8 cellular contexts compared by ENCODE assay signal in the genomic region with DNA sequence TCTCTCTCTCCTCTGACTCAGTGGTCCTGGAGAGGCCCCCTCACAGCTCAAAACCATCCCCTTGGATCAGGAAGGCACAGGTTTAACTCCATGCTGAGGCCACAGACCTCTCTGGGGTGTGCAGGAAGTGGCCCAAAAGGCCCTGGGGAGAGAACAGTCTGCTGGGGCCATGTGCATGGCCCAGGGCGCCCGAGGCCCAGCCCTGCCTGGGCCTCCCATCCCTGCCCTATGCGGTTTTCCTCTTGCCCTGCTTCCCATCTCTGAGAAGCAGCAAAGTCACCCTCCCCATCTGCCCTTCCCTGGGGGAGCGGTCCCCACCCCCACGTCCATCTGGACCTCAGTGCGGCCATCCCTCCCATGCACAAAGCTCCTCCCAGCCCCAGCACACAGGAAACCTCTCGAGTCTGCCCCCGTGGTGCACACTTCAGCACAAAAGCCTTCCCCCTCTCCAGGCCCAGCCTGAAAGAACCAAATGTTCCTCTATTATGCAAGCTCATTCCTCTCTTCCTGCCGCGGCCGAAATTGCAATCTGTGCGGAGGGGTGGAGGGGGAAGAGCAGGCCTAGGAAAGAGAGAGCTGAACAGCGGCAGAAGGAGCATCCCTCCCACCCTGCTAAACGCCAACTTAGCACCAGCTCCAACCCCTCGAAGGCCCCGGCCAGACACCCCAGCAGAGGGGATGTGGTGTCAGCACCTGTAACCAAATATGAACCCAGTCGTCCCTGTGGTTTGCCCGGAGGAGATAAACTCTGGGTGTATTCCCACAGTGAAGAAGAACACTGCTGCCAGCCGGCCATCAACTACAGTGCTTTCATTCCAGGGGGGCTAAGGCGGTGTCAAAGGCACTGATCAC.
DNase-seq lines count a peak whose midpoint lies in the region; ATAC-seq and TF ChIP-seq lines count a peak whose summit lies in the region.

No MANE protein-coding gene starts in this region.

- peaks cover 2% of the 10 kb centered on the region for H3K36me3 Mint-ChIP-seq in activated CD4-positive, alpha-beta T cell treated with anti-CD3 and anti-CD28 coated beads for 36 hours (ENCODE audit: low read depth)

- H3K4me1 ChIP-seq in testis, result peaks cover 32% of the 10 kb centered on the region

- no peaks in the 10 kb centered on the region for H3K9me3 ChIP-seq in testis

- no peak overlapping the region for H3K4me3 ChIP-seq in lower leg skin (ENCODE audit: low read depth, poor library complexity, severe bottlenecking)
- H3K4me3 ChIP-seq in testis, result no peak overlapping the region

- no peaks in the 10 kb centered on the region for H3K36me3 ChIP-seq in testis (ENCODE audit: low read depth, missing control alignments)

- H3K4me3 Mint-ChIP-seq in activated CD4-positive, alpha-beta T cell treated with anti-CD3 and anti-CD28 coated beads for 36 hours, result no peak overlapping the region

- 42 to 51% methylated on average over 20 of the region's 20 CpGs for WGBS in lower leg skin, 2 donors
- 44 to 45% methylated on average over 19 to 20 of the region's 20 CpGs for WGBS in testis, 2 donors

- ATAC-seq in activated CD4-positive, alpha-beta T cell treated with anti-CD3 and anti-CD28 coated beads for 36 hours, result peak; percentile 33
- no peak for ATAC-seq in GM21515 (IDR thresholded peaks at IDR 0.05; ENCODE audit: unreplicated experiment)

- TF ChIP-seq POLR2A in lower leg skin (IDR thresholded peaks at IDR 0.05) (no peak), testis (IDR thresholded peaks at IDR 0.05) (no peak)

- peaks cover 19% of the 10 kb centered on the region for H3K27me3 Mint-ChIP-seq in activated CD4-positive, alpha-beta T cell treated with anti-CD3 and anti-CD28 coated beads for 36 hours

- POLR2A ChIA-PET in activated CD4-positive, alpha-beta T cell treated with anti-CD3 and anti-CD28 coated beads for 36 hours (lab: Charles Lee), result interaction anchor here (0.7 kb wide), 1 partner anchor 691 kb away, joined by 5 read pairs; no protein-coding TSS in a partner anchor

- intact Hi-C loops in activated CD4-positive, alpha-beta T cell treated with anti-CD3 and anti-CD28 coated beads for 36 hours (cut with DNase I, micrococcal nuclease), result no loop called here
- intact Hi-C loops in lower leg skin (cut with DNase I; ENCODE audit: low total_unique reads), result no loop called here
- intact Hi-C loops in testis (cut with DNase I; ENCODE audit: low total_unique reads), result no loop called here

- no peak for DNase-seq in activated CD4-positive, alpha-beta T cell treated with anti-CD3 and anti-CD28 coated beads for 36 hours
- DNase-seq in activated CD4-positive, alpha-beta T cell treated with anti-CD3 and anti-CD28 coated beads for 1 hour, result no peak
- DNase-seq in NCI-H524 (lab: John Stamatoyannopoulos, UW) (peak; percentile 98 to 99), cerebellar cortex (ENCODE audit: low spot score) (peak; percentile 98), lower leg skin (ENCODE audit: low spot score in 2 of 2) (peak; percentile 85 to 96), testis (peak; percentile 88), NCI-H2029 treated with DMSO at 0.1 percent for 48 hours (lab: John Stamatoyannopoulos, UW) (no peak)

- CTCF ChIA-PET in activated CD4-positive, alpha-beta T cell treated with anti-CD3 and anti-CD28 coated beads for 36 hours (lab: Charles Lee), result interaction anchor here (1.3 kb wide), 1 partner anchor 17 kb away, joined by 4 read pairs; no protein-coding TSS in a partner anchor

- no peaks in the 10 kb centered on the region for H3K27me3 ChIP-seq in testis

- TF ChIP-seq CTCF in lower leg skin (IDR thresholded peaks at IDR 0.05) (no peak), testis (IDR thresholded peaks at IDR 0.05) (no peak)

- peak overlapping the region; percentile 14 to 82 for H3K27ac ChIP-seq in testis

- peaks cover 7% of the 10 kb centered on the region for H3K4me1 Mint-ChIP-seq in activated CD4-positive, alpha-beta T cell treated with anti-CD3 and anti-CD28 coated beads for 36 hours

- no peak overlapping the region for H3K27ac Mint-ChIP-seq in activated CD4-positive, alpha-beta T cell treated with anti-CD3 and anti-CD28 coated beads for 36 hours

- peaks cover 18% of the 10 kb centered on the region for H3K9me3 Mint-ChIP-seq in activated CD4-positive, alpha-beta T cell treated with anti-CD3 and anti-CD28 coated beads for 36 hours (ENCODE audit: low read depth)

Comparison
In these comparisons a context has a peak if more than half of its experiments do, and no peak if none do; other contexts are left out.
1. DNase-seq: peak in NCI-H524 (2 of 2), cerebellar cortex (single experiment), lower leg skin (2 of 2) and testis (single experiment); none in activated CD4-positive, alpha-beta T cell treated with anti-CD3 and anti-CD28 coated beads for 36 hours (single experiment), activated CD4-positive, alpha-beta T cell treated with anti-CD3 and anti-CD28 coated beads for 1 hour (single experiment) and NCI-H2029 treated with DMSO at 0.1 percent for 48 hours (single experiment).